ENCODE assay signal across 8 cellular contexts in the genomic region with DNA sequence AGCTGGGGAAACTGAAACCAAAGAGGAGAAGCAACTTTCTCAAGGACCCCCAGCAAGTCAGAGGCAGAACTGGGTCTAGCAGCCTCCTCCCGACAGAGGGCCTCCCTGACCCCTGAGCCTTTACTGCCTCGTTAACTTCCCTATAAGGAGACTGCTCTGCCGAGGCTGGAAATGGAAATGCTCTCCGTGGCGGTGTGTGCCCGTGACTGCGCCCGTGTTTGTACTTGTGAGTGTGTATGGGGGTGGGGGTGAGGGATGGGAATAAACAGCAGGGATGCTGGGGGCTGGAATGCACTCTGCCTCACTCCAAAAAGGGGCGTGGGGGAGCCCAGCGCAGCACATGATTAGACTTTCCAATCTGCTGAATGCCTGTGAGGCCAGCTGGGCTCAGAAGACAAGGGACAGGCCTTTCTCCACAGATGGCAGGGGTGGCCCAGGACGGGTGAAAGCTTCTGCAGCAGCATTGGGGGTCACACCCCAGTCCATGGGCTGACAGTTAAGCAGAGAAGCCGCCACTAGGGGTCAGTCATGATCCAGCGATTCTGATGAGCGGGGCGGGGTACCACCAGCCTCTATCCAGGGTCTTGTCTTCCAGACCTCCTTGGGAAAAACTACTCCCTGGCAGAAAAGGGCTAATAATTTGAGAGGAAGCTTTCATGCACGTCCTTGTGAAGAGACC. TPM values are rescaled to one million over a fixed set of nuclear protein-coding genes. Genes with fewer than 3 reads are reported as not detected.
DNase-seq lines count a peak whose midpoint lies in the region; ATAC-seq and TF ChIP-seq lines count a peak whose summit lies in the region.

No MANE protein-coding gene starts in this region.

- H3K4me3 Mint-ChIP-seq in naive B cell, result peak overlapping the region in 1 of 8 donors; percentile 6
- no peak overlapping the region for H3K4me3 Mint-ChIP-seq in stimulated activated effector memory CD8-positive, alpha-beta T cell treated with anti-CD3 and anti-CD28 coated beads, Interleukin-12 subunit alpha, Interleukin-12 subunit beta, amount 100 ng/mL, for 72 hours

- peaks cover 7 to 8% (median 8%) of the 10 kb centered on the region in 3 donors for H3K4me1 Mint-ChIP-seq in naive B cell
- peaks cover 9% of the 10 kb centered on the region for H3K4me1 Mint-ChIP-seq in stimulated activated effector memory CD8-positive, alpha-beta T cell treated with anti-CD3 and anti-CD28 coated beads, Interleukin-12 subunit alpha, Interleukin-12 subunit beta, amount 100 ng/mL, for 72 hours

- no peaks in the 10 kb centered on the region for H3K36me3 Mint-ChIP-seq in naive B cell
- no peaks in the 10 kb centered on the region for H3K36me3 Mint-ChIP-seq in stimulated activated effector memory CD8-positive, alpha-beta T cell treated with anti-CD3 and anti-CD28 coated beads, Interleukin-12 subunit alpha, Interleukin-12 subunit beta, amount 100 ng/mL, for 72 hours

- H3K9me3 Mint-ChIP-seq in naive B cell, result no peaks in the 10 kb centered on the region
- no peaks in the 10 kb centered on the region for H3K9me3 Mint-ChIP-seq in stimulated activated effector memory CD8-positive, alpha-beta T cell treated with anti-CD3 and anti-CD28 coated beads, Interleukin-12 subunit alpha, Interleukin-12 subunit beta, amount 100 ng/mL, for 72 hours

- peaks cover 6 to 23% (median 14%) of the 10 kb centered on the region in 3 donors for H3K27me3 Mint-ChIP-seq in naive B cell

- peak; percentile 72 for ATAC-seq in GM18867 (IDR thresholded peaks at IDR 0.05; ENCODE audit: unreplicated experiment)
- peak; percentile 78 to 86 for ATAC-seq in naive B cell (ENCODE audit: low read depth in 2 of 2)
- ATAC-seq in stimulated activated effector memory CD8-positive, alpha-beta T cell treated with anti-CD3 and anti-CD28 coated beads, Interleukin-12 subunit alpha, Interleukin-12 subunit beta, amount 100 ng/mL, for 72 hours, result peak; percentile 74

- no peak for TF ChIP-seq POLR2A in erythroblast (IDR thresholded peaks at IDR 0.05; ENCODE audit: low read length)

- peak overlapping the region in 2 of 6 donors; percentile 16 to 65 for H3K27ac Mint-ChIP-seq in naive B cell
- H3K27ac Mint-ChIP-seq in stimulated activated effector memory CD8-positive, alpha-beta T cell treated with anti-CD3 and anti-CD28 coated beads, Interleukin-12 subunit alpha, Interleukin-12 subunit beta, amount 100 ng/mL, for 72 hours, result no peak overlapping the region

- peak; percentile 55 for DNase-seq in AG08396 (ENCODE audit: low spot score)
- peak; percentile 52 for DNase-seq in NCI-H460 (ENCODE audit: extremely low read depth, low read depth)
- peak; percentile 4 for DNase-seq in activated CD8-positive, alpha-beta memory T cell treated with anti-CD3 and anti-CD28 coated beads, Interleukin-2, amount 50 U/mL, for 1 hour (ENCODE audit: extremely low read depth)
- DNase-seq in erythroblast (lab: John Stamatoyannopoulos, UW), result peak; percentile 64 to 75
- DNase-seq in naive B cell, result peak; percentile 52
- peak; percentile 31 to 79 for DNase-seq in stimulated activated effector memory CD8-positive, alpha-beta T cell treated with anti-CD3 and anti-CD28 coated beads, Interleukin-12 subunit alpha, Interleukin-12 subunit beta, amount 100 ng/mL, for 72 hours (ENCODE audit: low spot score in 2 of 2)
- no peak for DNase-seq in GF-D8 (lab: John Stamatoyannopoulos, UW)

RNA-seq across cellular contexts. Expression of a gene that starts 26.8 kb away (rescaled TPM):
- total RNA-seq in NCI-H460 (2014; rRNA removed; shearing (Covaris generic)), result 29.9 and 35.4 TPM in 2 replicates
- 28.8 and 33.2 TPM in 2 replicates for polyA plus RNA-seq in NCI-H460 (2014; cell fraction: nucleus; rRNA removed)
- 10 to 100 TPM; 10.5 to 27.4 (median 22.2) TPM for polyA plus RNA-seq in naive B cell (ENCODE audit: low read depth in 6 of 6)

RNA-seq across cellular contexts. Expression of a gene that starts 27.2 kb away (rescaled TPM):
- 14.2 and 15.4 TPM in 2 replicates for total RNA-seq in NCI-H460 (2014; rRNA removed; shearing (Covaris generic))
- polyA plus RNA-seq in NCI-H460 (2014; cell fraction: nucleus; rRNA removed), result 24.2 and 27.8 TPM in 2 replicates
- polyA plus RNA-seq in naive B cell (ENCODE audit: low read depth in 6 of 6), result 10 to 100 TPM; 15.1 to 39.2 (median 30.3) TPM
